8 cellular contexts compared by ENCODE assay signal in the genomic region with DNA sequence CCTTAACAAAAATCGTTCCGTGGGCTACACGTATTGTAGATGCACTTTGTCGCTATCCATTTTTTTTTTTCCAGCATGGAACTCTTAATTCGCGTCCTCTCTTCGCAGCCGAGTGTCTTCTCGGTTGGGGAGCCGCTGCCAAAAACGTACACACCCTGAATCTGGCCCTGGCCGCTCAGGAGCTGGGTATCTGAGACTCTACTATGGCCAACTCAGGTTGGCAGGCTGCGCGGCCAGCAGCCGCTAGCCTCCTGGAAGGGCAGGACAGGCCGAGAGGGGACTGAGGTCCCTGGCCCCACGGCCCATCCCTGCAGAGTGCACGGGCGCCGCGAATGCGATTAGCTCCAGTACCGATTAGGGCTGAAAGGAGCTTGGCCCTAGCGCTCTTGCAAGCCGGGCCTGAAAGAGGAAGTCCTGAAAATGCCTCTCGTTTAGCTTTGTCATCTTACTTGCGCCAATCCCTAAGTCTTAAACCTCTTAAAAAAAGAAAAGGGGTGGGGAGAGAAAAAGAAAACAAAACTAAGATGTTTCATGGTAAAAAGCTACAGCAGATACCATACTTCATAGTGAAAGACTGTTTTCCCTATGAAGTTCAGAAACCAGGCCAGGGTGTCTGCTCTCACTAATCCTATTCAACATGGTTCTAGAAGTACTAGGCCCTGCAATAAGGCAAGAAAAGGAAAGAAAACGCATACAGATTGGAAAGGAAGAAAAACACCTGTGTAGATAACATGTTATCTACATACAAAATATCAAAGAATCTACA.
DNase-seq lines count a peak whose midpoint lies in the region; ATAC-seq and TF ChIP-seq lines count a peak whose summit lies in the region.

No MANE protein-coding gene starts in this region.

- H3K4me3 Mint-ChIP-seq in T-helper 1 cell treated with Interleukin-12 subunit alpha and Interleukin-12 subunit beta and Interleukin-4 antibody, amounts not matched to agents 30 μg/mL and 1 μg/mL, for 36 hours = peak overlapping the region; percentile 96

- no peak for TF ChIP-seq CTCF in A673 (conservative IDR thresholded peaks at IDR 0.05; ENCODE audit: low read depth, low read length)

- peaks cover 5% of the 10 kb centered on the region for H3K9me3 Mint-ChIP-seq in T-helper 1 cell treated with Interleukin-12 subunit alpha and Interleukin-12 subunit beta and Interleukin-4 antibody, amounts not matched to agents 30 μg/mL and 1 μg/mL, for 36 hours

- POLR2A ChIA-PET in A673 (lab: Charles Lee; ENCODE audit: low non-redundant PET) = no interaction called here

- ATAC-seq in GM18907 (IDR thresholded peaks at IDR 0.05; ENCODE audit: unreplicated experiment) (peak; percentile 63), HG03108 (IDR thresholded peaks at IDR 0.05; ENCODE audit: unreplicated experiment) (peak; percentile 61)

- H3K4me1 ChIP-seq in A673 (ENCODE audit: insufficient read depth, low read length, poor library complexity, severe bottlenecking) = peaks cover 6% of the 10 kb centered on the region

- H3K36me3 ChIP-seq in A673 (ENCODE audit: insufficient read depth, low read length, poor library complexity, severe bottlenecking) = no peaks in the 10 kb centered on the region

- H3K9me3 ChIP-seq in A673 (ENCODE audit: low read depth, low read length, poor library complexity, severe bottlenecking) = no peaks in the 10 kb centered on the region
- no peaks in the 10 kb centered on the region for H3K9me3 ChIP-seq in iPS-18c (ENCODE audit: control insufficient read depth, insufficient read depth, low read length)

- no peak overlapping the region for H3K27ac ChIP-seq in A673 (ENCODE audit: low read depth, low read length, poor library complexity, severe bottlenecking)

- H3K4me3 ChIP-seq in A673 (ENCODE audit: low read depth, low read length, poor library complexity, severe bottlenecking) (peak overlapping the region; percentile 64), iPS-18c (ENCODE audit: insufficient read depth, low read depth, low read length) (peak overlapping the region; percentile 43; the same call in 1 of the 2 replicates)

- peaks cover 17% of the 10 kb centered on the region for H3K4me1 Mint-ChIP-seq in T-helper 1 cell treated with Interleukin-12 subunit alpha and Interleukin-12 subunit beta and Interleukin-4 antibody, amounts not matched to agents 30 μg/mL and 1 μg/mL, for 36 hours (ENCODE audit: low read depth)

- peaks cover 7% of the 10 kb centered on the region for H3K36me3 Mint-ChIP-seq in T-helper 1 cell treated with Interleukin-12 subunit alpha and Interleukin-12 subunit beta and Interleukin-4 antibody, amounts not matched to agents 30 μg/mL and 1 μg/mL, for 36 hours (ENCODE audit: low read depth)

- peak overlapping the region; percentile 96 for H3K27ac Mint-ChIP-seq in T-helper 1 cell treated with Interleukin-12 subunit alpha and Interleukin-12 subunit beta and Interleukin-4 antibody, amounts not matched to agents 30 μg/mL and 1 μg/mL, for 36 hours

- H3K27me3 Mint-ChIP-seq in T-helper 1 cell treated with Interleukin-12 subunit alpha and Interleukin-12 subunit beta and Interleukin-4 antibody, amounts not matched to agents 30 μg/mL and 1 μg/mL, for 36 hours (ENCODE audit: low read depth) = no peaks in the 10 kb centered on the region

- intact Hi-C loops in A673 (cut with micrococcal nuclease; ENCODE audit: unreplicated experiment) = loop anchor here (5.0 kb wide), 1 partner anchor 124 kb away; no protein-coding TSS in a partner anchor

- H3K27me3 ChIP-seq in A673 (replicated peaks; ENCODE audit: insufficient read depth, low read depth, low read length, poor library complexity) = no peaks in the 10 kb centered on the region

- BruUV-seq in A673 (replicated peaks; lab: Mats Ljungman, UMichigan) = no TSS peak

- DNase-seq in A673 (ENCODE audit: low spot score) = no peak
- DNase-seq in astrocyte of the hippocampus (ENCODE audit: low read depth, low spot score) = peak; percentile 45
- DNase-seq in stimulated activated CD4-positive, alpha-beta T cell treated with anti-CD3 and anti-CD28 coated beads, Interleukin-12 subunit alpha, Interleukin-12 subunit beta, amount 100 ng/mL, for 24 hours (ENCODE audit: low read depth in 2 of 2) = peak; percentile 29 to 39
- DNase-seq in HuH-7.5 (ENCODE audit: low spot score) = no peak

- CTCF ChIA-PET in A673 (lab: Charles Lee) = interaction anchor here (1.0 kb wide), 1 partner anchor 12 kb away, joined by 11 read pairs; no protein-coding TSS in a partner anchor

Comparison
In these comparisons a context has a peak if more than half of its experiments do, and no peak if none do; other contexts are left out.
1. DNase-seq: peak in astrocyte of the hippocampus (single experiment) and stimulated activated CD4-positive, alpha-beta T cell treated with anti-CD3 and anti-CD28 coated beads, Interleukin-12 subunit alpha, Interleukin-12 subunit beta, amount 100 ng/mL, for 24 hours (2 of 2); none in A673 (single experiment) and HuH-7.5 (single experiment).